In genomic region chr14:103250888-103251287, GRCh38 we compare ENCODE assay signal across 26 cellular contexts.
"Had no signal": no experiment of that assay in that cellular context is flagged by ENCODE, and none has a peak within 500 bp of the region (broad histone marks: within the 10 kb centered on the region; RNA-seq: fewer than 3 reads in every experiment).

No MANE protein-coding gene starts in this region.

- H3K27ac Mint-ChIP-seq: activated naive CD4-positive, alpha-beta T cell treated with anti-CD3 and anti-CD28 coated beads, Interleukin-2, amount 10 ng/mL, durations not matched to agents 7 days and 5 days; activated naive CD8-positive, alpha-beta T cell treated with anti-CD3 and anti-CD28 coated beads, Interleukin-2, amount 10 ng/mL, durations not matched to agents 7 days and 5 days; activated T-cell treated with anti-CD3 and anti-CD28 coated beads, Interleukin-2, amount 50 U/mL, for 72 hours; brain; natural killer cell; neural progenitor cell; T-helper 1 cell treated with Interleukin-12 subunit alpha and Interleukin-12 subunit beta and Interleukin-4 antibody, amounts not matched to agents 30 μg/mL and 1 μg/mL, for 36 hours had no signal

- H3K4me1 ChIP-seq: ascending aorta, colonic mucosa, gastrocnemius medialis, neural progenitor cell, right atrium auricular region had no signal

- H3K36me3 ChIP-seq: ascending aorta, cardiac muscle cell, colonic mucosa, esophagus squamous epithelium, gastrocnemius medialis, neural progenitor cell, right atrium auricular region, vagina had no signal

- H3K9me3 ChIP-seq: ascending aorta, colonic mucosa, gastrocnemius medialis, right atrium auricular region, vagina had no signal

- DNase-seq: activated CD4-positive, alpha-beta T cell treated with anti-CD3 and anti-CD28 coated beads for 4 hours; activated CD4-positive, alpha-beta T cell treated with anti-CD3 and anti-CD28 coated beads, Interleukin-2, amount 50 U/mL, for 4 hours; activated effector memory CD4-positive, alpha-beta T cell treated with anti-CD3 and anti-CD28 coated beads, Interleukin-2, amount 50 U/mL, for 16 hours; activated naive CD4-positive, alpha-beta T cell treated with anti-CD3 and anti-CD28 coated beads, Interleukin-2, amount 10 ng/mL, durations not matched to agents 7 days and 5 days; activated naive CD8-positive, alpha-beta T cell treated with anti-CD3 and anti-CD28 coated beads, Interleukin-2, amount 10 ng/mL, durations not matched to agents 7 days and 5 days; activated T-cell treated with anti-CD3 and anti-CD28 coated beads for 4 hours; activated T-cell treated with anti-CD3 and anti-CD28 coated beads, Interleukin-2, amount 50 U/mL, for 72 hours; cerebellar nuclear complex; colonic mucosa; effector CD8-positive, alpha-beta T cell; esophagus squamous epithelium; gastrocnemius medialis; hippocampal formation; left cardiac atrium; natural killer cell; stimulated activated naive CD4-positive, alpha-beta T cell treated with Interleukin-2 at 50 U/mL for 16 hours; T-helper 9 cell had no signal

- H3K36me3 Mint-ChIP-seq: activated naive CD4-positive, alpha-beta T cell treated with anti-CD3 and anti-CD28 coated beads, Interleukin-2, amount 10 ng/mL, durations not matched to agents 7 days and 5 days; activated naive CD8-positive, alpha-beta T cell treated with anti-CD3 and anti-CD28 coated beads, Interleukin-2, amount 10 ng/mL, durations not matched to agents 7 days and 5 days; brain; natural killer cell; neural progenitor cell had no signal

- H3K4me1 Mint-ChIP-seq: activated naive CD4-positive, alpha-beta T cell treated with anti-CD3 and anti-CD28 coated beads, Interleukin-2, amount 10 ng/mL, durations not matched to agents 7 days and 5 days; activated naive CD8-positive, alpha-beta T cell treated with anti-CD3 and anti-CD28 coated beads, Interleukin-2, amount 10 ng/mL, durations not matched to agents 7 days and 5 days; natural killer cell; neural progenitor cell had no signal

- H3K4me3 ChIP-seq: ascending aorta, cardiac muscle cell, colonic mucosa, esophagus squamous epithelium, gastrocnemius medialis, neural progenitor cell, right atrium auricular region, vagina had no signal

- H3K4me3 Mint-ChIP-seq: activated naive CD4-positive, alpha-beta T cell treated with anti-CD3 and anti-CD28 coated beads, Interleukin-2, amount 10 ng/mL, durations not matched to agents 7 days and 5 days; activated naive CD8-positive, alpha-beta T cell treated with anti-CD3 and anti-CD28 coated beads, Interleukin-2, amount 10 ng/mL, durations not matched to agents 7 days and 5 days; activated T-cell treated with anti-CD3 and anti-CD28 coated beads, Interleukin-2, amount 50 U/mL, for 72 hours; brain; natural killer cell; neural progenitor cell; T-helper 1 cell treated with Interleukin-12 subunit alpha and Interleukin-12 subunit beta and Interleukin-4 antibody, amounts not matched to agents 30 μg/mL and 1 μg/mL, for 36 hours had no signal

- H3K27ac ChIP-seq: ascending aorta, cardiac muscle cell, colonic mucosa, epithelial cell of prostate, esophagus squamous epithelium, gastrocnemius medialis, neural progenitor cell, right atrium auricular region, vagina, VCaP had no signal

- H3K9me3 Mint-ChIP-seq: activated naive CD4-positive, alpha-beta T cell treated with anti-CD3 and anti-CD28 coated beads, Interleukin-2, amount 10 ng/mL, durations not matched to agents 7 days and 5 days; activated naive CD8-positive, alpha-beta T cell treated with anti-CD3 and anti-CD28 coated beads, Interleukin-2, amount 10 ng/mL, durations not matched to agents 7 days and 5 days; activated T-cell treated with anti-CD3 and anti-CD28 coated beads, Interleukin-2, amount 50 U/mL, for 72 hours; natural killer cell; T-helper 1 cell treated with Interleukin-12 subunit alpha and Interleukin-12 subunit beta and Interleukin-4 antibody, amounts not matched to agents 30 μg/mL and 1 μg/mL, for 36 hours had no signal

- ATAC-seq: activated T-cell treated with anti-CD3 and anti-CD28 coated beads, Interleukin-2, amount 50 U/mL, for 72 hours; gastrocnemius medialis; natural killer cell had no signal

- H3K27me3 ChIP-seq: ascending aorta, cardiac muscle cell, colonic mucosa, gastrocnemius medialis, neural progenitor cell, right atrium auricular region, vagina had no signal
